ENCODE assay signal across 23 cellular contexts in the genomic region with DNA sequence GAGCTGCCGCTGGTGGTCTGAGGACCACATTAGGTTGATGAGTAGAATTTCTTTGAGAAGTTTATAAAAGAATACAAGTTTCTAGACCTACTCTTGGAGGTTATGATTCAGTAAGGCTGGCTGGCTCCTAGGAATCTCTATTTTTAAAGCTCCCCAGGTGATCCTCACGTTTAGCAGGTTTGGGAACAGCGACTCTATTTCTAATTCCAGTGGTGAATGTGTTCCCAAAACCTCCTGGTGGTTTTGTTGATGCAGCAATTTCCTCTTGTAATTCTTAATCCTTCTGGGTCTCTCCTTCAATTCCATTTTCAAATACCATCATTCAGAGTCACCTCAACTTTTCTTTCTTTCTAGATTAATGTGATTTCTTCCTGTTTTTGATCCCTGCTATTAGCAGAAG.
DNase-seq lines count a peak whose midpoint lies in the region; ATAC-seq, FAIRE-seq and TF ChIP-seq lines count a peak whose summit lies in the region.
"Had no signal": no experiment of that assay in that cellular context is flagged by ENCODE, and none has a peak within 500 bp of the region (broad histone marks: within the 10 kb centered on the region; RNA-seq: fewer than 3 reads in every experiment).

No MANE protein-coding gene starts in this region.

- POLR2A ChIA-PET in WTC11 (lab: Charles Lee): no interaction called here

- no peak for ATAC-seq in activated T-cell treated with anti-CD3 and anti-CD28 coated beads, Interleukin-2, amount 50 U/mL, for 72 hours (replicated peaks in 1 of 2)
- ATAC-seq in WTC11: peak; percentile 41; the same call in 1 of the 2 replicates

- peaks cover 24% of the 10 kb centered on the region for H3K4me1 Mint-ChIP-seq in activated T-cell treated with anti-CD3 and anti-CD28 coated beads, Interleukin-2, amount 50 U/mL, for 72 hours (ENCODE audit: low read depth)
- peaks cover 36% of the 10 kb centered on the region for H3K4me1 Mint-ChIP-seq in activated T-cell treated with anti-CD3 and anti-CD28 coated beads, Interleukin-2, amount 50 U/mL, for 24 hours (ENCODE audit: low read depth)
- peaks cover 25% of the 10 kb centered on the region for H3K4me1 Mint-ChIP-seq in WTC11
- H3K4me1 Mint-ChIP-seq: CD8-positive, alpha-beta memory T cell had no signal

- H3K4me1 ChIP-seq in kidney (ENCODE audit: control insufficient read depth in 1 of 2, insufficient read depth in 1 of 2, low read depth in 1 of 2, low read length in 2 of 2) (peaks cover 0 to 6% of the 10 kb centered on the region in 2 donors), smooth muscle cell (ENCODE audit: low read depth) (no peaks in the 10 kb centered on the region), osteoblast (ENCODE audit: insufficient read depth, low read length) (peaks cover 12% of the 10 kb centered on the region)
- H3K4me1 ChIP-seq: Peyer's patch had no signal

- H3K4me2 ChIP-seq in smooth muscle cell (no peak overlapping the region), osteoblast (ENCODE audit: insufficient read depth, low read length) (no peak overlapping the region)
- H3K4me2 ChIP-seq: KMS-11 had no signal

- DNase-seq in activated T-cell treated with anti-CD3 and anti-CD28 coated beads, Interleukin-2, amount 50 U/mL, for 72 hours: no peak
- no peak for DNase-seq in activated T-cell treated with anti-CD3 and anti-CD28 coated beads, Interleukin-2, amount 50 U/mL, for 24 hours
- DNase-seq in WTC11 (ENCODE audit: low spot score): no peak
- DNase-seq in kidney: no peak
- DNase-seq in smooth muscle cell (lab: John Stamatoyannopoulos, UW; ENCODE audit: unreplicated experiment): no peak
- no peak for DNase-seq in osteoblast (ENCODE audit: insufficient read length, low spot score, missing footprints)
- DNase-seq in NOMO-1 treated with DMSO at 0.1 percent for 48 hours (lab: John Stamatoyannopoulos, UW; ENCODE audit: unreplicated experiment): no peak
- no peak for DNase-seq in head of caudate nucleus
- DNase-seq: AML-193; C1 segment of cervical spinal cord; CD8-positive, alpha-beta memory T cell; GF-D8; NCI-H1092 treated with DMSO at 0.1 percent for 48 hours; NCI-H1436 treated with DMSO at 0.1 percent for 48 hours; NCI-H1930; NCI-H226; NCI-H510A treated with DMSO at 0.1 percent for 48 hours; NCI-H748 treated with DMSO at 0.1 percent for 48 hours; Peyer's patch; SJCRH30 had no signal

- H3K27ac Mint-ChIP-seq in activated T-cell treated with anti-CD3 and anti-CD28 coated beads, Interleukin-2, amount 50 U/mL, for 72 hours: peak overlapping the region; percentile 16
- no peak overlapping the region for H3K27ac Mint-ChIP-seq in activated T-cell treated with anti-CD3 and anti-CD28 coated beads, Interleukin-2, amount 50 U/mL, for 24 hours
- H3K27ac Mint-ChIP-seq in WTC11: no peak overlapping the region
- H3K27ac Mint-ChIP-seq: CD8-positive, alpha-beta memory T cell had no signal

- no peak for FAIRE-seq in kidney (lab: Jason Lieb, UNC)

- H3F3A ChIP-seq in smooth muscle cell (ENCODE audit: low read depth): peaks cover 5% of the 10 kb centered on the region

- intact Hi-C loops in kidney (cut with DNase I): no loop called here
- intact Hi-C loops in head of caudate nucleus (cut with DNase I): loop anchor here (10.0 kb wide), 1 partner anchor 623 kb away; no protein-coding TSS in a partner anchor

- H3K79me2 ChIP-seq in smooth muscle cell (ENCODE audit: low read depth): no peaks in the 10 kb centered on the region
- H3K79me2 ChIP-seq in osteoblast (ENCODE audit: insufficient read depth, low read length): no peaks in the 10 kb centered on the region

- H3K27me3 ChIP-seq in smooth muscle cell (ENCODE audit: low read depth): no peaks in the 10 kb centered on the region
- H3K27me3 ChIP-seq in osteoblast (ENCODE audit: insufficient read depth, low read length): no peaks in the 10 kb centered on the region
- H3K27me3 ChIP-seq: Peyer's patch, SJCRH30 had no signal

- H2AFZ ChIP-seq in smooth muscle cell (ENCODE audit: low read depth) (peak overlapping the region; percentile 20), osteoblast (ENCODE audit: low read length) (no peak overlapping the region)

- H3K27me3 Mint-ChIP-seq in activated T-cell treated with anti-CD3 and anti-CD28 coated beads, Interleukin-2, amount 50 U/mL, for 72 hours (ENCODE audit: low read depth): no peaks in the 10 kb centered on the region
- H3K27me3 Mint-ChIP-seq in activated T-cell treated with anti-CD3 and anti-CD28 coated beads, Interleukin-2, amount 50 U/mL, for 24 hours: peaks cover 7% of the 10 kb centered on the region
- peaks cover 8% of the 10 kb centered on the region; the same call in 1 of the 2 replicates for H3K27me3 Mint-ChIP-seq in WTC11 (ENCODE audit: low read depth)

- CTCF ChIA-PET in WTC11 (lab: Charles Lee): interaction anchor here (1.1 kb wide), 2 partner anchors 9 to 107 kb away, joined by 4 to 5 read pairs; no protein-coding TSS in a partner anchor

- WGBS in smooth muscle cell (ENCODE audit: low lambda C conversion rate): 74% methylated on average over 3 of the region's 3 CpGs

- TF ChIP-seq CTCF in WTC11 (IDR thresholded peaks at IDR 0.05) (no peak), kidney (IDR thresholded peaks at IDR 0.05; ENCODE audit: borderline replicate concordance, extremely low read depth, insufficient read depth) (no peak), smooth muscle cell (IDR thresholded peaks at IDR 0.05; ENCODE audit: borderline replicate concordance, insufficient read depth, poor library complexity, severe bottlenecking) (no peak), osteoblast (IDR thresholded peaks at IDR 0.05; ENCODE audit: extremely low read depth, low read depth, low read length) (no peak)

- H3K9ac ChIP-seq in kidney (ENCODE audit: low read length in 2 of 2): no peak overlapping the region
- H3K9ac ChIP-seq in smooth muscle cell (ENCODE audit: low read depth): no peak overlapping the region
- H3K9ac ChIP-seq: KMS-11 had no signal

- H4K20me1 ChIP-seq in smooth muscle cell (ENCODE audit: low read depth) (no peaks in the 10 kb centered on the region), osteoblast (ENCODE audit: insufficient read depth, low read length) (no peaks in the 10 kb centered on the region)

- H3K9me3 Mint-ChIP-seq in activated T-cell treated with anti-CD3 and anti-CD28 coated beads, Interleukin-2, amount 50 U/mL, for 72 hours: peaks cover 0 to 2% of the 10 kb centered on the region in 2 donors
- peaks cover 6% of the 10 kb centered on the region for H3K9me3 Mint-ChIP-seq in activated T-cell treated with anti-CD3 and anti-CD28 coated beads, Interleukin-2, amount 50 U/mL, for 24 hours
- H3K9me3 Mint-ChIP-seq in WTC11: peaks cover 9% of the 10 kb centered on the region
- H3K9me3 Mint-ChIP-seq: CD8-positive, alpha-beta memory T cell had no signal

- H3K36me3 ChIP-seq in kidney (ENCODE audit: control insufficient read depth in 1 of 2, insufficient read depth in 2 of 2, low read length in 2 of 2) (no peaks in the 10 kb centered on the region), smooth muscle cell (ENCODE audit: low read depth) (no peaks in the 10 kb centered on the region), osteoblast (ENCODE audit: insufficient read depth, low read length) (no peaks in the 10 kb centered on the region)
- H3K36me3 ChIP-seq: HAP-1, Peyer's patch, SJCRH30 had no signal

- H3K27ac ChIP-seq in kidney (ENCODE audit: low read depth in 2 of 2, low read length in 2 of 2) (peak overlapping the region; percentile 52 to 59), smooth muscle cell (ENCODE audit: low read depth) (no peak overlapping the region), osteoblast (ENCODE audit: low read depth, low read length) (no peak overlapping the region)
- H3K27ac ChIP-seq: 22Rv1, KMS-11, Peyer's patch, SJCRH30 had no signal

- H3K4me3 ChIP-seq in kidney (ENCODE audit: low read length in 2 of 2): no peak overlapping the region
- H3K4me3 ChIP-seq in smooth muscle cell: no peak overlapping the region
- no peak overlapping the region for H3K4me3 ChIP-seq in osteoblast (ENCODE audit: insufficient read depth, low read length)
- H3K4me3 ChIP-seq: HAP-1, Peyer's patch, SJCRH30 had no signal

- H3K4me3 Mint-ChIP-seq in activated T-cell treated with anti-CD3 and anti-CD28 coated beads, Interleukin-2, amount 50 U/mL, for 72 hours: no peak overlapping the region
- H3K4me3 Mint-ChIP-seq in activated T-cell treated with anti-CD3 and anti-CD28 coated beads, Interleukin-2, amount 50 U/mL, for 24 hours: no peak overlapping the region
- H3K4me3 Mint-ChIP-seq in WTC11: no peak overlapping the region
- H3K4me3 Mint-ChIP-seq: CD8-positive, alpha-beta memory T cell had no signal

- H3K9me3 ChIP-seq in kidney (ENCODE audit: control insufficient read depth in 1 of 2, low read length in 2 of 2): no peaks in the 10 kb centered on the region
- H3K9me3 ChIP-seq in smooth muscle cell (replicated peaks; ENCODE audit: low read depth): no peaks in the 10 kb centered on the region
- H3K9me3 ChIP-seq in osteoblast (ENCODE audit: low read depth, low read length): no peaks in the 10 kb centered on the region
- H3K9me3 ChIP-seq: HAP-1, Peyer's patch, SJCRH30 had no signal

- H3K36me3 Mint-ChIP-seq in activated T-cell treated with anti-CD3 and anti-CD28 coated beads, Interleukin-2, amount 50 U/mL, for 72 hours (ENCODE audit: insufficient read depth in 2 of 2): no peaks in the 10 kb centered on the region
- peaks cover 3% of the 10 kb centered on the region for H3K36me3 Mint-ChIP-seq in activated T-cell treated with anti-CD3 and anti-CD28 coated beads, Interleukin-2, amount 50 U/mL, for 24 hours (ENCODE audit: low read depth)
- no peaks in the 10 kb centered on the region for H3K36me3 Mint-ChIP-seq in WTC11
- H3K36me3 Mint-ChIP-seq: CD8-positive, alpha-beta memory T cell had no signal

TF ChIP-seq in WTC11, 78 proteins besides CTCF, POLR2A, EP300 and RAD21 (continues in another document):
- TF ChIP-seq GRHL2 (CRISPR knock-in tag; IDR thresholded peaks at IDR 0.05; ENCODE audit: insufficient replicate concordance, severe bottlenecking): no peak
- TF ChIP-seq SMAD4 (CRISPR knock-in tag; IDR thresholded peaks at IDR 0.05): no peak
- TF ChIP-seq IRF2 (CRISPR knock-in tag; IDR thresholded peaks at IDR 0.05; ENCODE audit: borderline replicate concordance, low read depth): no peak
- no peak for TF ChIP-seq ZNF219 (CRISPR knock-in tag; IDR thresholded peaks at IDR 0.05; ENCODE audit: borderline replicate concordance)
- TF ChIP-seq CREB1 (CRISPR knock-in tag; IDR thresholded peaks at IDR 0.05): no peak
- TF ChIP-seq TCF7 (CRISPR knock-in tag; IDR thresholded peaks at IDR 0.05; ENCODE audit: low read depth): no peak

Comparison
In these comparisons a context has a peak if more than half of its experiments do, and no peak if none do; other contexts are left out.
1. H3K27ac ChIP-seq: peak in kidney (2 of 2); none in smooth muscle cell (single experiment) and osteoblast (single experiment).